16 cellular contexts compared by ENCODE assay signal in the genomic region with DNA sequence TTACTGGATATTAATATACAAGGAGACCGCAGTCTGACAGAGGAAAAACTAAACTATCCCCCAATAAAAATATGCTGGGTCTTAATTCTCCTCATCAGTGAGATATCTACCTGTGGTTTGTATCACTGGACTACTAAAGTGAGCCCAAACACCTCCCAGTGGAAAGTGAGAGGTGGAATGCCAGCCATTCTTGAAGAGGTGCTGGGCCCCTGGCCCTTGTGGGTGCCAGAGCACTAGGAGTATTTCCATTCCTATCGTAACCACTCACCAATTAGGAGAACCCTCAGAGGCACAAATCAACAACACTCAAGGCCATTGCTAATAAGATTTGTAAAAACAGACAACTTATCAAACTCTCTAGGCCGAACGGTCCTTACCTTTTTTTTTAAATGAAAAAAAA.
DNase-seq lines count a peak whose midpoint lies in the region; ATAC-seq and TF ChIP-seq lines count a peak whose summit lies in the region.
"Had no signal": no experiment of that assay in that cellular context is flagged by ENCODE, and none has a peak within 500 bp of the region (broad histone marks: within the 10 kb centered on the region; RNA-seq: fewer than 3 reads in every experiment).

No MANE protein-coding gene starts in this region.

- H4K20me1 ChIP-seq in GM23338 (replicated peaks; ENCODE audit: insufficient read depth) = no peaks in the 10 kb centered on the region

- H3K4me1 Mint-ChIP-seq in GM23338 (peaks cover 3% of the 10 kb centered on the region; the same call in 1 of the 3 replicates), WTC11 (peaks cover 16% of the 10 kb centered on the region; the same call in 1 of the 2 replicates)

- no peak for TF ChIP-seq POLR2A in upper lobe of left lung (IDR thresholded peaks at IDR 0.05)

- H3K4me1 ChIP-seq in GM23338 (ENCODE audit: insufficient read depth) (no peaks in the 10 kb centered on the region), left lung (peaks cover 16 to 32% of the 10 kb centered on the region in 2 donors), upper lobe of left lung (peaks cover 22 to 42% (median 37%) of the 10 kb centered on the region in 4 donors)
- H3K4me1 ChIP-seq: Caco-2 had no signal

- no peak overlapping the region for H3K4me3 ChIP-seq in GM23338
- H3K4me3 ChIP-seq in left lung = no peak overlapping the region
- H3K4me3 ChIP-seq in upper lobe of left lung = no peak overlapping the region
- H3K4me3 ChIP-seq: GM12878, HAP-1 had no signal

- H3K27me3 Mint-ChIP-seq in GM23338 (ENCODE audit: insufficient read depth, low read depth, poor library complexity) (peaks cover 2% of the 10 kb centered on the region), WTC11 (ENCODE audit: low read depth) (no peaks in the 10 kb centered on the region)
- H3K27me3 Mint-ChIP-seq: CD4-positive, alpha-beta memory T cell had no signal

- CTCF ChIA-PET in WTC11 (lab: Charles Lee) = interaction anchor here (3.5 kb wide), 1 partner anchor 351 kb away, joined by 12 read pairs; no protein-coding TSS in a partner anchor

- H3K9me3 Mint-ChIP-seq in GM23338 = no peaks in the 10 kb centered on the region
- H3K9me3 Mint-ChIP-seq in WTC11 = no peaks in the 10 kb centered on the region
- H3K9me3 Mint-ChIP-seq: CD4-positive, alpha-beta memory T cell; HFFc6 had no signal

- WGBS in upper lobe of left lung, 2 donors = 78 to 85% methylated on average over 4 of the region's 4 CpGs

- H3K27ac Mint-ChIP-seq in GM23338 (no peak overlapping the region), WTC11 (no peak overlapping the region)
- H3K27ac Mint-ChIP-seq: CD4-positive, alpha-beta memory T cell; HFFc6 had no signal

- no peaks in the 10 kb centered on the region for H3K36me3 ChIP-seq in GM23338 (ENCODE audit: insufficient read depth)
- H3K36me3 ChIP-seq in left lung = no peaks in the 10 kb centered on the region
- no peaks in the 10 kb centered on the region for H3K36me3 ChIP-seq in upper lobe of left lung
- H3K36me3 ChIP-seq: HAP-1 had no signal

- H3K27me3 ChIP-seq in GM23338 (ENCODE audit: insufficient read depth) = no peaks in the 10 kb centered on the region
- no peaks in the 10 kb centered on the region for H3K27me3 ChIP-seq in left lung
- no peaks in the 10 kb centered on the region for H3K27me3 ChIP-seq in upper lobe of left lung

- H2AFZ ChIP-seq in GM23338 = no peak overlapping the region

- H3K27ac ChIP-seq in GM23338 (ENCODE audit: low read depth) (no peak overlapping the region; the same call in 1 of the 2 replicates), left lung (peak overlapping the region in 1 of 2 donors; percentile 23), upper lobe of left lung (peak overlapping the region in 3 of 4 donors; percentile 5 to 48 (median 10))

- no peak for TF ChIP-seq CTCF in GM23338 (conservative IDR thresholded peaks at IDR 0.05; ENCODE audit: low read depth in 2 of 2)
- no peak for TF ChIP-seq CTCF in WTC11 (IDR thresholded peaks at IDR 0.05)
- TF ChIP-seq CTCF in left lung (IDR thresholded peaks at IDR 0.05) = no peak
- no peak for TF ChIP-seq CTCF in upper lobe of left lung (IDR thresholded peaks at IDR 0.05)

- POLR2A ChIA-PET in WTC11 (lab: Charles Lee) = no interaction called here

- H3F3A ChIP-seq in GM23338 (replicated peaks; ENCODE audit: low read depth) = no peaks in the 10 kb centered on the region

- DNase-seq in GM23338 (ENCODE audit: low spot score) (peak; percentile 27), WTC11 (ENCODE audit: low spot score) (no peak), left lung (no peak), upper lobe of left lung (peak in 1 of 2 donors; percentile 58), COLO668 (lab: John Stamatoyannopoulos, UW; ENCODE audit: unreplicated experiment) (no peak), GF-D8 (lab: John Stamatoyannopoulos, UW) (no peak)
- DNase-seq: C1 segment of cervical spinal cord; Caco-2; CD4-positive, alpha-beta memory T cell; DMS153; DND-41; GOT3; HFFc6 had no signal

- ATAC-seq in GM23338 = peak; percentile 76
- peak; percentile 39 for ATAC-seq in WTC11
- ATAC-seq in left lung = peak; percentile 79
- ATAC-seq in upper lobe of left lung (ENCODE audit: low FRiP score in 2 of 2) = peak in 1 of 2 donors; percentile 69
- no peak for ATAC-seq in GM21717 (IDR thresholded peaks at IDR 0.05; ENCODE audit: unreplicated experiment)
- ATAC-seq: GM12878 had no signal

- H3K9me2 ChIP-seq in GM23338 (ENCODE audit: insufficient read depth) = no peaks in the 10 kb centered on the region

- intact Hi-C loops in left lung (cut with DNase I) = no loop called here

- no peaks in the 10 kb centered on the region for H3K9me3 ChIP-seq in left lung
- no peaks in the 10 kb centered on the region for H3K9me3 ChIP-seq in upper lobe of left lung
- H3K9me3 ChIP-seq: Caco-2, HAP-1 had no signal

- peak in 1 of 4 donors; percentile 44 for TF ChIP-seq EP300 in upper lobe of left lung (IDR thresholded peaks at IDR 0.05)

- H3K4me2 ChIP-seq in GM23338 = no peak overlapping the region

- no peaks in the 10 kb centered on the region for H3K36me3 Mint-ChIP-seq in GM23338 (ENCODE audit: low read depth)
- H3K36me3 Mint-ChIP-seq in WTC11 = no peaks in the 10 kb centered on the region
- H3K36me3 Mint-ChIP-seq: CD4-positive, alpha-beta memory T cell had no signal

- H3K4me3 Mint-ChIP-seq in GM23338 (no peak overlapping the region), WTC11 (no peak overlapping the region)
- H3K4me3 Mint-ChIP-seq: CD4-positive, alpha-beta memory T cell; HFFc6 had no signal

- H3K79me2 ChIP-seq in GM23338 (replicated peaks; ENCODE audit: insufficient read depth) = no peaks in the 10 kb centered on the region

TF ChIP-seq in GM23338, 12 proteins besides CTCF, POLR2A, EP300 and RAD21 (continues in another document):
- TF ChIP-seq, protein P1, sequence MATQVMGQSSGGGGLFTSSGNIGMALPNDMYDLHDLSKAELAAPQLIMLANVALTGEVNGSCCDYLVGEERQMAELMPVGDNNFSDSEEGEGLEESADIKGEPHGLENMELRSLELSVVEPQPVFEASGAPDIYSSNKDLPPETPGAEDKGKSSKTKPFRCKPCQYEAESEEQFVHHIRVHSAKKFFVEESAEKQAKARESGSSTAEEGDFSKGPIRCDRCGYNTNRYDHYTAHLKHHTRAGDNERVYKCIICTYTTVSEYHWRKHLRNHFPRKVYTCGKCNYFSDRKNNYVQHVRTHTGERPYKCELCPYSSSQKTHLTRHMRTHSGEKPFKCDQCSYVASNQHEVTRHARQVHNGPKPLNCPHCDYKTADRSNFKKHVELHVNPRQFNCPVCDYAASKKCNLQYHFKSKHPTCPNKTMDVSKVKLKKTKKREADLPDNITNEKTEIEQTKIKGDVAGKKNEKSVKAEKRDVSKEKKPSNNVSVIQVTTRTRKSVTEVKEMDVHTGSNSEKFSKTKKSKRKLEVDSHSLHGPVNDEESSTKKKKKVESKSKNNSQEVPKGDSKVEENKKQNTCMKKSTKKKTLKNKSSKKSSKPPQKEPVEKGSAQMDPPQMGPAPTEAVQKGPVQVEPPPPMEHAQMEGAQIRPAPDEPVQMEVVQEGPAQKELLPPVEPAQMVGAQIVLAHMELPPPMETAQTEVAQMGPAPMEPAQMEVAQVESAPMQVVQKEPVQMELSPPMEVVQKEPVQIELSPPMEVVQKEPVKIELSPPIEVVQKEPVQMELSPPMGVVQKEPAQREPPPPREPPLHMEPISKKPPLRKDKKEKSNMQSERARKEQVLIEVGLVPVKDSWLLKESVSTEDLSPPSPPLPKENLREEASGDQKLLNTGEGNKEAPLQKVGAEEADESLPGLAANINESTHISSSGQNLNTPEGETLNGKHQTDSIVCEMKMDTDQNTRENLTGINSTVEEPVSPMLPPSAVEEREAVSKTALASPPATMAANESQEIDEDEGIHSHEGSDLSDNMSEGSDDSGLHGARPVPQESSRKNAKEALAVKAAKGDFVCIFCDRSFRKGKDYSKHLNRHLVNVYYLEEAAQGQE (IDR thresholded peaks at IDR 0.05; ENCODE audit: unreplicated experiment) = no peak
- TF ChIP-seq NANOG (IDR thresholded peaks at IDR 0.05; ENCODE audit: borderline replicate concordance) = no peak
- TF ChIP-seq POLR2AphosphoS5 (IDR thresholded peaks at IDR 0.05; ENCODE audit: low read depth) = no peak
- TF ChIP-seq EZH2 (IDR thresholded peaks at IDR 0.05; ENCODE audit: low read depth, unreplicated experiment) = no peak

TF ChIP-seq in WTC11, 78 proteins besides CTCF, POLR2A, EP300 and RAD21:
- TF ChIP-seq FOXJ3 (CRISPR knock-in tag; IDR thresholded peaks at IDR 0.05; ENCODE audit: borderline replicate concordance) = no peak
- no peak for TF ChIP-seq CREB1 (CRISPR knock-in tag; IDR thresholded peaks at IDR 0.05)
- no peak for TF ChIP-seq NR2C2 (CRISPR knock-in tag; IDR thresholded peaks at IDR 0.05)
- no peak for TF ChIP-seq ZNF263 (CRISPR knock-in tag; IDR thresholded peaks at IDR 0.05; ENCODE audit: low read depth)
- TF ChIP-seq, protein P2, sequence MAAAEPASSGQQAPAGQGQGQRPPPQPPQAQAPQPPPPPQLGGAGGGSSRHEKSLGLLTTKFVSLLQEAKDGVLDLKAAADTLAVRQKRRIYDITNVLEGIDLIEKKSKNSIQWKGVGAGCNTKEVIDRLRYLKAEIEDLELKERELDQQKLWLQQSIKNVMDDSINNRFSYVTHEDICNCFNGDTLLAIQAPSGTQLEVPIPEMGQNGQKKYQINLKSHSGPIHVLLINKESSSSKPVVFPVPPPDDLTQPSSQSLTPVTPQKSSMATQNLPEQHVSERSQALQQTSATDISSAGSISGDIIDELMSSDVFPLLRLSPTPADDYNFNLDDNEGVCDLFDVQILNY (CRISPR knock-in tag; IDR thresholded peaks at IDR 0.05) = no peak
